Comparison of ENCODE assay signal across 22 cellular contexts in the genomic region with DNA sequence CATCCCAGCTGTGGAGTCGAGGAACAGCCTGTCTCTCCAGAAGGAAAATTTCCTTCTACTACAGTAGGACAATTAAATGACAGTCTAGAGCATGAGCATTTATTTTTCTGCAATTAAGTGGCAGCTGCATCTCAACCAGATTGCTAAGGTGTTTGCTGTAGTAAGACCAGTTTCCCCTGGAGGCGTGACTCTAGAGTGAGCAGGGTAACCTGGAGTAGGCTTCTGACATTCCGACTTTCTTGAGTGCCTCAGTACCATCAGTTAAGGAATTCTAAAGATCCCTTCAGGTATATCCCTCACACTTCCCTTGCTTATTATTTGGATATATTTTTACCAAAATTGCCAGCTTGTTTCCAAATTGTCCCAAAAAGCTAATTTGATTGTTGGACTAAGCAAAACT. TPM values are rescaled to one million over a fixed set of nuclear protein-coding genes. Genes with fewer than 3 reads are reported as not detected.
DNase-seq lines count a peak whose midpoint lies in the region; ATAC-seq and TF ChIP-seq lines count a peak whose summit lies in the region.
"Had no signal": no experiment of that assay in that cellular context is flagged by ENCODE, and none has a peak within 500 bp of the region (broad histone marks: within the 10 kb centered on the region; RNA-seq: fewer than 3 reads in every experiment).

No MANE protein-coding gene starts in this region.

- H3K4me1 ChIP-seq in RWPE2 (ENCODE audit: insufficient read depth, poor library complexity, severe bottlenecking): no peaks in the 10 kb centered on the region
- H3K4me1 ChIP-seq in lower lobe of right lung: no peaks in the 10 kb centered on the region
- H3K4me1 ChIP-seq: A549, BE2C, HAP-1 had no signal

- POLR2A ChIA-PET in RWPE1 (lab: Yijun Ruan, JAX; ENCODE audit: low non-redundant PET): no interaction called here

- DNase-seq in NCI-H748 (lab: John Stamatoyannopoulos, UW; ENCODE audit: unreplicated experiment) (peak; percentile 62), NCI-H748 treated with DMSO at 0.1 percent for 48 hours (lab: John Stamatoyannopoulos, UW) (no peak), RWPE2 (ENCODE audit: low spot score) (no peak), lower lobe of right lung (no peak), RWPE1 (ENCODE audit: low spot score) (no peak)
- DNase-seq: 8988T; ACHN; AML-193; BE2C; Calu3; CD4-positive, alpha-beta T cell; CD8-positive, alpha-beta memory T cell; DMS53; DMS79 treated with DMSO at 0.1 percent for 48 hours; GM23248; HFFc6 had no signal

- TF ChIP-seq CTCF in RWPE2 (IDR thresholded peaks at IDR 0.05; ENCODE audit: poor library complexity, severe bottlenecking) (no peak), lower lobe of right lung (IDR thresholded peaks at IDR 0.05) (no peak), RWPE1 (conservative IDR thresholded peaks at IDR 0.05; ENCODE audit: low read depth) (no peak)

- H3K9me3 ChIP-seq in RWPE2 (ENCODE audit: severe bottlenecking) (no peaks in the 10 kb centered on the region), lower lobe of right lung (no peaks in the 10 kb centered on the region)
- H3K9me3 ChIP-seq: A549, BE2C, HAP-1 had no signal

- no peaks in the 10 kb centered on the region for H3K36me3 ChIP-seq in RWPE2 (ENCODE audit: low read depth)
- H3K36me3 ChIP-seq in lower lobe of right lung: no peaks in the 10 kb centered on the region
- H3K36me3 ChIP-seq: BE2C; BLaER1 treated with 17β-estradiol and CSF1 and Interleukin-3, amounts not matched to agents 10 nM and 100 nM; HAP-1 had no signal

- intact Hi-C loops in lower lobe of right lung (cut with DNase I): no loop called here

- no peaks in the 10 kb centered on the region for H3K27me3 ChIP-seq in RWPE2 (ENCODE audit: insufficient read depth, poor library complexity, severe bottlenecking)
- H3K27me3 ChIP-seq in lower lobe of right lung (ENCODE audit: low read depth): no peaks in the 10 kb centered on the region
- H3K27me3 ChIP-seq: BE2C; BLaER1 treated with 17β-estradiol and CSF1 and Interleukin-3, amounts not matched to agents 10 nM and 100 nM had no signal

- H3K27ac ChIP-seq in RWPE2 (ENCODE audit: poor library complexity, severe bottlenecking) (no peak overlapping the region), lower lobe of right lung (no peak overlapping the region), RWPE1 (no peak overlapping the region)
- H3K27ac ChIP-seq: A549; BLaER1 treated with 17β-estradiol and CSF1 and Interleukin-3, amounts not matched to agents 10 nM and 100 nM; GM23248 had no signal

- CTCF ChIA-PET in RWPE1 (lab: Yijun Ruan, JAX): no interaction called here

- ATAC-seq in RWPE2 (ENCODE audit: low read depth) (0 out of 3 replicates have a peak, but pooled peaks have one; percentile 36), lower lobe of right lung (peak; percentile 39 to 54), HG03521 (IDR thresholded peaks at IDR 0.05; ENCODE audit: unreplicated experiment) (no peak), GM18909 (IDR thresholded peaks at IDR 0.05; ENCODE audit: poor library complexity, unreplicated experiment) (no peak)
- ATAC-seq: A549 had no signal

- no peak overlapping the region for H3K4me3 ChIP-seq in RWPE2 (ENCODE audit: severe bottlenecking)
- no peak overlapping the region for H3K4me3 ChIP-seq in lower lobe of right lung
- H3K4me3 ChIP-seq: A549; BLaER1 treated with 17β-estradiol and CSF1 and Interleukin-3, amounts not matched to agents 10 nM and 100 nM; GM23248; HAP-1 had no signal

RNA-seq across cellular contexts. Expression of gene IRX2, which starts 59.2 kb away (rescaled TPM):
- 52.1 TPM for total RNA-seq in lower lobe of right lung
- total RNA-seq: Calu3; CD4-positive, alpha-beta T cell; CD8-positive, alpha-beta memory T cell; H4 had no signal

Comparison
In these comparisons a context has a peak if more than half of its experiments do, and no peak if none do; other contexts are left out.
1. ATAC-seq: peak in RWPE2 (single experiment) and lower lobe of right lung (2 of 2); none in HG03521 (single experiment) and GM18909 (single experiment).